ENCODE assay signal across 1 cellular context in the genomic region with DNA sequence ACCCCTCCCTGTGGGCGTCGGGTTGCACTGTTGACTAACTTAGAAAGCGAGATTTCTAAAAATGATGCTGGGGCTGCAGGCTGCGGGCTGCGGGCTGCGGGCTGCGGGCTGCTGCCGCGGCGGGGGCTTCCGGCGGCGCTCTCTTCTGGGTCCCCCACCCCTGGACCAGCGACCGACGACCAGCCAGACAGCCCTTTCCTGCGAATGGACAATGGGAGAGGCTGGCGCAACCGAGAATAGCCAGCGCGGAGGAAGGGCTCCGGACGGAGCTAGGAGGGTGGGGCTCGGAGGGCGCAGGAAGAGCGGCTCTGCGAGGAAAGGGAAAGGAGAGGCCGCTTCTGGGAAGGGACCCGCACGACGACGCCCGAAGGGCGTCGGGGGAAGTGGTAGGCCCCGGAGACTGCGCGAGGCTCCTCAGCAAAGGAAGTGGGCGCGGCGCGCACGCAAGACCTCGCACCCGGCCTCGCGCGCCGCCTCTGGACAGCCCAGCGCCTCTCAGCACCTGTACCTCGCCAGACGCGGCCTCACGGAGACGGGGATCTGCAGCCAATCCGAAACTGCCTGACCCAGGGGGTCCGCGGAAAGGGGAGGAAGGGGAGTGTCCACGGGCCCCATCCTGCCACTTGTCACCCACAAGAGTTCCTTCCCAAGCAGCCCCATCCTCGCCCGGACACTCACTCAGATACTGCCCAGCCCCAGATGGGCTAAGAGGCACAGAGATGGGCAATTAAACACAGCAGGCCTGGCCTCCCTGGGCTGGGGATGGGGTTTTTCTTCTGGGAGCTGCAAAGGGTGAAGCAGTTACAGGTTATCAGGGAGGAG.
TF ChIP-seq lines count a peak whose summit lies in the region.

No MANE protein-coding gene starts in this region.

TF ChIP-seq in GM12878, 131 proteins besides CTCF, POLR2A, EP300 and RAD21 (continued from another document):
- TF ChIP-seq ZBTB40 (IDR thresholded peaks at IDR 0.05; ENCODE audit: borderline replicate concordance) (no peak), BCL3 (IDR thresholded peaks at IDR 0.05; ENCODE audit: borderline replicate concordance, insufficient read depth, low read depth, low read length, poor library complexity, severe bottlenecking) (peak; percentile 89), POLR2AphosphoS2 (IDR thresholded peaks at IDR 0.05; ENCODE audit: low read depth, low read length) (no peak), SMC3 (IDR thresholded peaks at IDR 0.05; ENCODE audit: borderline replicate concordance, low read length) (peak; percentile 23; the same call in 1 of the 2 replicates), BHLHE40 (IDR thresholded peaks at IDR 0.05; ENCODE audit: borderline replicate concordance in 1 of 2, low read depth in 2 of 2, low read length in 1 of 2) (peak; percentile 79 to 82), POLR2AphosphoS5 (IDR thresholded peaks at IDR 0.05; ENCODE audit: low read length) (peak; percentile 27; the same call in 1 of the 2 replicates), YY1 (IDR thresholded peaks at IDR 0.05; ENCODE audit: low read depth, low read length) (0 out of 2 replicates have a peak, but pooled peaks have one; percentile 29), JUNB (IDR thresholded peaks at IDR 0.05) (peak; percentile 93), ZNF687 (IDR thresholded peaks at IDR 0.05) (peak; percentile 92), TCF3 (IDR thresholded peaks at IDR 0.05; ENCODE audit: borderline replicate concordance, insufficient read depth, low read depth, low read length) (peak; percentile 89), SPI1 (IDR thresholded peaks at IDR 0.05; ENCODE audit: borderline replicate concordance, insufficient read depth, low read depth, low read length) (peak; percentile 60), DPF2 (IDR thresholded peaks at IDR 0.05) (peak; percentile 99), SUPT20H (IDR thresholded peaks at IDR 0.05; ENCODE audit: borderline replicate concordance, control insufficient read depth, low read depth, low read length) (no peak), STAT1 (conservative IDR thresholded peaks at IDR 0.05) (peak; percentile 71; the same call in 1 of the 2 replicates), SMAD1 (IDR thresholded peaks at IDR 0.05; ENCODE audit: low read depth, partially characterized antibody) (no peak), NRF1 (conservative IDR thresholded peaks at IDR 0.05; ENCODE audit: low read depth, low read length) (no peak)
- TF ChIP-seq, protein P1, sequence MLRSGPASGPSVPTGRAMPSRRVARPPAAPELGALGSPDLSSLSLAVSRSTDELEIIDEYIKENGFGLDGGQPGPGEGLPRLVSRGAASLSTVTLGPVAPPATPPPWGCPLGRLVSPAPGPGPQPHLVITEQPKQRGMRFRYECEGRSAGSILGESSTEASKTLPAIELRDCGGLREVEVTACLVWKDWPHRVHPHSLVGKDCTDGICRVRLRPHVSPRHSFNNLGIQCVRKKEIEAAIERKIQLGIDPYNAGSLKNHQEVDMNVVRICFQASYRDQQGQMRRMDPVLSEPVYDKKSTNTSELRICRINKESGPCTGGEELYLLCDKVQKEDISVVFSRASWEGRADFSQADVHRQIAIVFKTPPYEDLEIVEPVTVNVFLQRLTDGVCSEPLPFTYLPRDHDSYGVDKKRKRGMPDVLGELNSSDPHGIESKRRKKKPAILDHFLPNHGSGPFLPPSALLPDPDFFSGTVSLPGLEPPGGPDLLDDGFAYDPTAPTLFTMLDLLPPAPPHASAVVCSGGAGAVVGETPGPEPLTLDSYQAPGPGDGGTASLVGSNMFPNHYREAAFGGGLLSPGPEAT (IDR thresholded peaks at IDR 0.05; ENCODE audit: low read depth): peak; percentile 92
- TF ChIP-seq, protein P2, sequence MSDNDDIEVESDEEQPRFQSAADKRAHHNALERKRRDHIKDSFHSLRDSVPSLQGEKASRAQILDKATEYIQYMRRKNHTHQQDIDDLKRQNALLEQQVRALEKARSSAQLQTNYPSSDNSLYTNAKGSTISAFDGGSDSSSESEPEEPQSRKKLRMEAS (IDR thresholded peaks at IDR 0.05; ENCODE audit: low read depth, low read length): peak; percentile 59; the same call in 1 of the 2 replicates
- TF ChIP-seq, protein P3, sequence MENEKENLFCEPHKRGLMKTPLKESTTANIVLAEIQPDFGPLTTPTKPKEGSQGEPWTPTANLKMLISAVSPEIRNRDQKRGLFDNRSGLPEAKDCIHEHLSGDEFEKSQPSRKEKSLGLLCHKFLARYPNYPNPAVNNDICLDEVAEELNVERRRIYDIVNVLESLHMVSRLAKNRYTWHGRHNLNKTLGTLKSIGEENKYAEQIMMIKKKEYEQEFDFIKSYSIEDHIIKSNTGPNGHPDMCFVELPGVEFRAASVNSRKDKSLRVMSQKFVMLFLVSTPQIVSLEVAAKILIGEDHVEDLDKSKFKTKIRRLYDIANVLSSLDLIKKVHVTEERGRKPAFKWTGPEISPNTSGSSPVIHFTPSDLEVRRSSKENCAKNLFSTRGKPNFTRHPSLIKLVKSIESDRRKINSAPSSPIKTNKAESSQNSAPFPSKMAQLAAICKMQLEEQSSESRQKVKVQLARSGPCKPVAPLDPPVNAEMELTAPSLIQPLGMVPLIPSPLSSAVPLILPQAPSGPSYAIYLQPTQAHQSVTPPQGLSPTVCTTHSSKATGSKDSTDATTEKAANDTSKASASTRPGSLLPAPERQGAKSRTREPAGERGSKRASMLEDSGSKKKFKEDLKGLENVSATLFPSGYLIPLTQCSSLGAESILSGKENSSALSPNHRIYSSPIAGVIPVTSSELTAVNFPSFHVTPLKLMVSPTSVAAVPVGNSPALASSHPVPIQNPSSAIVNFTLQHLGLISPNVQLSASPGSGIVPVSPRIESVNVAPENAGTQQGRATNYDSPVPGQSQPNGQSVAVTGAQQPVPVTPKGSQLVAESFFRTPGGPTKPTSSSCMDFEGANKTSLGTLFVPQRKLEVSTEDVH (IDR thresholded peaks at IDR 0.05; ENCODE audit: low read depth, partially characterized antibody): no peak
